ENCODE assay signal across 1 cellular context in genomic region chr1:36268981-36269380, GRCh38.
A peak's percentile ranks its signal among the peaks of the same experiment; 100 is the strongest.
TF ChIP-seq lines count a peak whose summit lies in the region.

No MANE protein-coding gene starts in this region.

TF ChIP-seq in HepG2, 621 proteins besides CTCF, POLR2A, EP300 and RAD21 (continued from another document):
- TF ChIP-seq ZNF770 (CRISPR knock-in tag; IDR thresholded peaks at IDR 0.05) (no peak), ZSCAN29 (CRISPR knock-in tag; conservative IDR thresholded peaks at IDR 0.05) (no peak), HMGXB4 (CRISPR knock-in tag; IDR thresholded peaks at IDR 0.05; ENCODE audit: borderline replicate concordance in 1 of 2, low read depth in 1 of 2) (0 out of 4 replicates have a peak, but pooled peaks of 1 of the 2 experiments have one; percentile 22), ZNF501 (CRISPR knock-in tag; IDR thresholded peaks at IDR 0.05) (no peak), ASH2L (IDR thresholded peaks at IDR 0.05; ENCODE audit: insufficient read length, low read depth, low read length) (peak; percentile 87), ZMAT3 (CRISPR knock-in tag; conservative IDR thresholded peaks at IDR 0.05) (no peak), PHF20 (CRISPR knock-in tag; IDR thresholded peaks at IDR 0.05) (no peak), BATF2 (CRISPR knock-in tag; IDR thresholded peaks at IDR 0.05) (no peak), ZNF614 (CRISPR knock-in tag; IDR thresholded peaks at IDR 0.05; ENCODE audit: borderline replicate concordance) (no peak), RCOR2 (CRISPR knock-in tag; IDR thresholded peaks at IDR 0.05) (no peak), ETV5 (CRISPR knock-in tag; IDR thresholded peaks at IDR 0.05; ENCODE audit: borderline replicate concordance) (no peak), MTF1 (CRISPR knock-in tag; IDR thresholded peaks at IDR 0.05) (no peak), YEATS2 (CRISPR knock-in tag; IDR thresholded peaks at IDR 0.05; ENCODE audit: borderline replicate concordance) (no peak), TSC22D2 (CRISPR knock-in tag; IDR thresholded peaks at IDR 0.05; ENCODE audit: borderline replicate concordance) (no peak), ZNF280B (CRISPR knock-in tag; IDR thresholded peaks at IDR 0.05; ENCODE audit: borderline replicate concordance) (no peak), RARA (CRISPR knock-in tag; IDR thresholded peaks at IDR 0.05) (no peak), SRSF4 (IDR thresholded peaks at IDR 0.05; ENCODE audit: low read depth, low read length, poor library complexity, severe bottlenecking) (no peak)
